Comparison of ENCODE assay signal across 1 cellular context in genomic region chr13:90868321-90868920, GRCh38.
TF ChIP-seq lines count a peak whose summit lies in the region.

No MANE protein-coding gene starts in this region.

TF ChIP-seq in K562, 482 proteins besides CTCF, POLR2A, EP300 and RAD21 (continued from another document):
- TF ChIP-seq HINFP (tag; conservative IDR thresholded peaks at IDR 0.05; ENCODE audit: low read depth) (no peak), NFATC3 (IDR thresholded peaks at IDR 0.05) (no peak), DEAF1 (CRISPR knock-in tag; IDR thresholded peaks at IDR 0.05) (peak; percentile 82; the same call in 1 of the 2 replicates)
TF ChIP-seq in K562: peak in this region for 16.
